Comparison of ENCODE assay signal across 8 cellular contexts in genomic region chr11:506238-506949, GRCh38. TPM values are rescaled to one million over a fixed set of nuclear protein-coding genes. Genes with fewer than 3 reads are reported as not detected.
DNase-seq lines count a peak whose midpoint lies in the region; ATAC-seq, FAIRE-seq and TF ChIP-seq lines count a peak whose summit lies in the region.

No MANE protein-coding gene starts in this region.

- peak; percentile 52 for DNase-seq in NCI-H187 treated with DMSO at 0.1 percent for 48 hours (lab: John Stamatoyannopoulos, UW)
- peak; percentile 97 for DNase-seq in T-helper 2 cell treated with Interferon-gamma antibody and Interleukin-4, amounts not matched to agents 5 μg/mL and 100 μg/mL, for 36 hours (ENCODE audit: low spot score)
- DNase-seq in astrocyte (ENCODE audit: low read depth), result peak; percentile 94
- DNase-seq in hepatocyte (ENCODE audit: low spot score), result peak; percentile 99
- peak; percentile 99 to 100 for DNase-seq in aorta

- H3K4me1 Mint-ChIP-seq in T-helper 2 cell treated with Interferon-gamma antibody and Interleukin-4, amounts not matched to agents 5 μg/mL and 100 μg/mL, for 36 hours (ENCODE audit: low read depth), result peaks cover 23% of the 10 kb centered on the region
- peaks cover 12% of the 10 kb centered on the region for H3K4me1 Mint-ChIP-seq in astrocyte (ENCODE audit: low read depth, unreplicated experiment)

- H3K9me3 Mint-ChIP-seq in T-helper 2 cell treated with Interferon-gamma antibody and Interleukin-4, amounts not matched to agents 5 μg/mL and 100 μg/mL, for 36 hours, result no peaks in the 10 kb centered on the region
- H3K9me3 Mint-ChIP-seq in astrocyte (ENCODE audit: unreplicated experiment), result no peaks in the 10 kb centered on the region

- H3K9ac ChIP-seq in astrocyte (ENCODE audit: low read length) (peak overlapping the region; percentile 98), rectal smooth muscle tissue (ENCODE audit: low read length) (peak overlapping the region; percentile 97)

- no peak for TF ChIP-seq CTCF in astrocyte (IDR thresholded peaks at IDR 0.05; ENCODE audit: insufficient read depth, low read depth, low read length)
- TF ChIP-seq CTCF in hepatocyte (IDR thresholded peaks at IDR 0.05; ENCODE audit: poor library complexity), result no peak

- H3K27me3 ChIP-seq in astrocyte (ENCODE audit: insufficient read depth, low read length) (no peaks in the 10 kb centered on the region), hepatocyte (no peaks in the 10 kb centered on the region), rectal smooth muscle tissue (ENCODE audit: control insufficient read depth, insufficient read depth, low read length) (no peaks in the 10 kb centered on the region), aorta (ENCODE audit: control insufficient read depth in 1 of 2, insufficient read depth in 2 of 2, low read length in 1 of 2) (no peaks in the 10 kb centered on the region)

- H3K79me2 ChIP-seq in astrocyte (ENCODE audit: insufficient read depth, low read length) (peaks cover 65% of the 10 kb centered on the region), hepatocyte (peaks cover 60% of the 10 kb centered on the region)

- peaks cover 18% of the 10 kb centered on the region for H3K36me3 Mint-ChIP-seq in T-helper 2 cell treated with Interferon-gamma antibody and Interleukin-4, amounts not matched to agents 5 μg/mL and 100 μg/mL, for 36 hours (ENCODE audit: low read depth)
- H3K36me3 Mint-ChIP-seq in astrocyte (ENCODE audit: low read depth, unreplicated experiment), result no peaks in the 10 kb centered on the region

- peak; percentile 63 for FAIRE-seq in astrocyte (lab: Jason Lieb, UNC)

- intact Hi-C loops in aorta (cut with DNase I), result loop anchor here (1.0 to 10.0 kb wide), 3 partner anchors 52 to 299 kb away; partner anchors contain the start of genes BET1L (in 1 of the 2), PTDSS2 (in 1 of the 2) and RIC8A (in 1 of the 2)

- H2AFZ ChIP-seq in astrocyte (ENCODE audit: low read depth, low read length) (peak overlapping the region; percentile 36), hepatocyte (peak overlapping the region; percentile 51)

- H3K9me3 ChIP-seq in astrocyte (ENCODE audit: insufficient read depth, low read depth, low read length) (no peaks in the 10 kb centered on the region), hepatocyte (ENCODE audit: low read depth) (no peaks in the 10 kb centered on the region), aorta (ENCODE audit: control insufficient read depth, low read length) (no peaks in the 10 kb centered on the region)

- H3K4me3 Mint-ChIP-seq in T-helper 2 cell treated with Interferon-gamma antibody and Interleukin-4, amounts not matched to agents 5 μg/mL and 100 μg/mL, for 36 hours, result peak overlapping the region; percentile 98
- peak overlapping the region; percentile 98 for H3K4me3 Mint-ChIP-seq in astrocyte (ENCODE audit: unreplicated experiment)

- H3K36me3 ChIP-seq in astrocyte (ENCODE audit: insufficient read depth, low read length), result peaks cover 4% of the 10 kb centered on the region
- H3K36me3 ChIP-seq in hepatocyte (replicated peaks; ENCODE audit: insufficient read depth, low read depth), result no peaks in the 10 kb centered on the region
- H3K36me3 ChIP-seq in rectal smooth muscle tissue (ENCODE audit: control insufficient read depth, insufficient read depth, low read length), result peaks cover 9% of the 10 kb centered on the region
- H3K36me3 ChIP-seq in aorta (ENCODE audit: control insufficient read depth in 1 of 2, insufficient read depth in 2 of 2, low read length in 1 of 2), result no peaks in the 10 kb centered on the region

- peak overlapping the region; percentile 100 for H3K27ac Mint-ChIP-seq in T-helper 2 cell treated with Interferon-gamma antibody and Interleukin-4, amounts not matched to agents 5 μg/mL and 100 μg/mL, for 36 hours
- peak overlapping the region; percentile 100 for H3K27ac Mint-ChIP-seq in astrocyte (ENCODE audit: unreplicated experiment)

- H4K20me1 ChIP-seq in astrocyte (ENCODE audit: insufficient read depth, low read length) (peaks cover 17% of the 10 kb centered on the region), hepatocyte (ENCODE audit: insufficient read depth, poor library complexity, severe bottlenecking) (peaks cover 8% of the 10 kb centered on the region)

- ATAC-seq in GM18499 (IDR thresholded peaks at IDR 0.05; ENCODE audit: insufficient read depth, unreplicated experiment) (peak; percentile 56), HG02943 (IDR thresholded peaks at IDR 0.05; ENCODE audit: low read depth, unreplicated experiment) (peak; percentile 72), aorta (ENCODE audit: low FRiP score) (peak; percentile 94)

- H3K27me3 Mint-ChIP-seq in T-helper 2 cell treated with Interferon-gamma antibody and Interleukin-4, amounts not matched to agents 5 μg/mL and 100 μg/mL, for 36 hours (ENCODE audit: low read depth), result no peaks in the 10 kb centered on the region
- no peaks in the 10 kb centered on the region for H3K27me3 Mint-ChIP-seq in astrocyte (ENCODE audit: low read depth, unreplicated experiment)

- H3K9me2 ChIP-seq in hepatocyte (replicated peaks; ENCODE audit: insufficient read depth), result no peaks in the 10 kb centered on the region

- H3K4me3 ChIP-seq in astrocyte (ENCODE audit: insufficient read depth, low read depth, low read length), result peak overlapping the region; percentile 89
- peak overlapping the region; percentile 76 for H3K4me3 ChIP-seq in hepatocyte
- H3K4me3 ChIP-seq in rectal smooth muscle tissue (ENCODE audit: low read length), result peak overlapping the region; percentile 97
- peak overlapping the region; percentile 40 to 90 for H3K4me3 ChIP-seq in aorta (ENCODE audit: low read length in 2 of 2)

- H3K4me2 ChIP-seq in astrocyte (ENCODE audit: low read length), result peak overlapping the region; percentile 95
- H3K4me2 ChIP-seq in hepatocyte, result peak overlapping the region; percentile 95

- H3K27ac ChIP-seq in astrocyte (ENCODE audit: low read depth, low read length), result peak overlapping the region; percentile 98
- H3K27ac ChIP-seq in hepatocyte, result peak overlapping the region; percentile 100
- H3K27ac ChIP-seq in rectal smooth muscle tissue (ENCODE audit: low read depth, low read length), result peak overlapping the region; percentile 100
- H3K27ac ChIP-seq in aorta (ENCODE audit: low read depth in 1 of 2, low read length in 2 of 2), result peak overlapping the region; percentile 63 to 100

- WGBS in hepatocyte (ENCODE audit: low lambda C conversion rate, missing lambda C conversion rate), result under 1% methylated on average over 51 of the region's 63 CpGs
- 0 to 1% methylated on average over 63 of the region's 63 CpGs for WGBS in aorta, 2 donors

- H3K4me1 ChIP-seq in astrocyte (ENCODE audit: insufficient read depth, low read length) (peaks cover 32% of the 10 kb centered on the region), hepatocyte (ENCODE audit: insufficient read depth) (peaks cover 16% of the 10 kb centered on the region), rectal smooth muscle tissue (ENCODE audit: control insufficient read depth, insufficient read depth, low read length) (peaks cover 16% of the 10 kb centered on the region), aorta (ENCODE audit: control insufficient read depth in 1 of 2, insufficient read depth in 2 of 2, low read length in 2 of 2) (no peaks in the 10 kb centered on the region)

RNA-seq across cellular contexts. Expression of gene RNH1, which starts 0.6 kb away (rescaled TPM):
- total RNA-seq in astrocyte (117 and 130 TPM in 2 replicates), hepatocyte (87.5 and 105 TPM in 2 replicates), aorta (100 to 1,000 TPM; 146 to 184 TPM)
- polyA plus RNA-seq in hepatocyte (199 and 200 TPM in 2 replicates), aorta (100 to 1,000 TPM; 125 to 224 TPM)

RNA-seq across cellular contexts. Expression of gene HRAS, which starts 29.0 kb away (rescaled TPM):
- total RNA-seq in astrocyte (78.5 and 84.2 TPM in 2 replicates), hepatocyte (19.3 and 28.4 TPM in 2 replicates), aorta (10 to 100 TPM; 35.9 to 44.9 TPM)
- polyA plus RNA-seq in hepatocyte (57.9 and 84.0 TPM in 2 replicates), aorta (100 to 1,000 TPM in 1 of 2 donors, 10 to 100 TPM in 1; 75.9 to 142 TPM)

RNA-seq across cellular contexts. Expression of gene LRRC56, which starts 30.9 kb away (rescaled TPM):
- total RNA-seq in astrocyte (0.82 and 1.8 TPM in 2 replicates), hepatocyte (0.64 and 1.6 TPM in 2 replicates), aorta (1 to 10 TPM; 1.0 to 1.3 TPM)
- polyA plus RNA-seq in hepatocyte (0.40 and 1.2 TPM in 2 replicates), aorta (1 to 10 TPM in 1 of 2 donors, under 1 TPM in 1; 0.25 to 1.5 TPM)

RNA-seq across cellular contexts. Expression of gene LMNTD2, which starts 54.1 kb away (rescaled TPM):
- total RNA-seq in astrocyte (2.5 and 2.8 TPM in 2 replicates), hepatocyte (3.4 and 7.3 TPM in 2 replicates), aorta (1 to 10 TPM; 1.4 to 1.9 TPM)
- polyA plus RNA-seq in hepatocyte (15.9 and 19.1 TPM in 2 replicates), aorta (1 to 10 TPM; 1.7 to 1.9 TPM)

RNA-seq across cellular contexts. Expression of gene RASSF7, which starts 54.4 kb away (rescaled TPM):
- total RNA-seq in astrocyte (31.1 and 32.3 TPM in 2 replicates), hepatocyte (47.6 and 75.8 TPM in 2 replicates), aorta (1 to 10 TPM; 5.6 to 8.5 TPM)
- polyA plus RNA-seq in hepatocyte (104 and 130 TPM in 2 replicates), aorta (1 to 10 TPM; 8.4 to 9.9 TPM)

Comparison
In these comparisons a context has a peak if more than half of its experiments do, and no peak if none do; other contexts are left out.
1. Peak in every context shown above with its lines: DNase-seq, ATAC-seq, H3K4me3 ChIP-seq and H3K27ac ChIP-seq.